ENCODE assay signal across 13 cellular contexts in genomic region chr14:95548328-95548929, GRCh38. TPM values are rescaled to one million over a fixed set of nuclear protein-coding genes. Genes with fewer than 3 reads are reported as not detected.
DNase-seq lines count a peak whose midpoint lies in the region; ATAC-seq, FAIRE-seq and TF ChIP-seq lines count a peak whose summit lies in the region.
"Had no signal": no experiment of that assay in that cellular context is flagged by ENCODE, and none has a peak within 500 bp of the region (broad histone marks: within the 10 kb centered on the region; RNA-seq: fewer than 3 reads in every experiment).

No MANE protein-coding gene starts in this region.

- no peak overlapping the region for H2AFZ ChIP-seq in IMR-90 (replicated peaks; ENCODE audit: low read length, poor library complexity)
- H2AFZ ChIP-seq in astrocyte (ENCODE audit: low read depth, low read length) = no peak overlapping the region

- ATAC-seq in IMR-90 (ENCODE audit: low read depth) = no peak
- no peak for ATAC-seq in gastrocnemius medialis
- no peak for ATAC-seq in HG03432 (IDR thresholded peaks at IDR 0.05; ENCODE audit: unreplicated experiment)
- ATAC-seq: GM12878 had no signal

- dilution Hi-C loops in IMR-90 (cut with HindIII; ENCODE audit: low sequenced_read_pairs, unreplicated experiment) = no loop called here

- no peaks in the 10 kb centered on the region for H3K27me3 ChIP-seq in IMR-90 (ENCODE audit: control insufficient read depth, insufficient read depth, low read length)
- no peaks in the 10 kb centered on the region for H3K27me3 ChIP-seq in astrocyte (ENCODE audit: insufficient read depth, low read length)
- no peaks in the 10 kb centered on the region for H3K27me3 ChIP-seq in gastrocnemius medialis
- no peaks in the 10 kb centered on the region for H3K27me3 ChIP-seq in WERI-Rb-1 (ENCODE audit: insufficient read depth, low read depth, severe bottlenecking)
- H3K27me3 ChIP-seq: BLaER1 treated with 17β-estradiol and CSF1 and Interleukin-3, amounts not matched to agents 10 nM and 100 nM had no signal

- no peak for DNase-seq in IMR-90
- DNase-seq in astrocyte (ENCODE audit: low read depth) = no peak
- DNase-seq in endothelial cell (ENCODE audit: low spot score) = no peak
- DNase-seq in gastrocnemius medialis = no peak
- DNase-seq in COLO829 (ENCODE audit: low spot score) = no peak
- DNase-seq in WERI-Rb-1 = no peak
- DNase-seq: Caco-2, DMS53, NCI-H526 had no signal

- no peak overlapping the region for H3K9ac ChIP-seq in IMR-90 (ENCODE audit: low read depth, low read length)
- no peak overlapping the region for H3K9ac ChIP-seq in astrocyte (ENCODE audit: low read length)
- H3K9ac ChIP-seq: BLaER1 treated with 17β-estradiol and CSF1 and Interleukin-3, amounts not matched to agents 10 nM and 100 nM had no signal

- H2BK120ac ChIP-seq in IMR-90 (ENCODE audit: low read depth, low read length) = peak overlapping the region; percentile 51

- H3K18ac ChIP-seq in IMR-90 (ENCODE audit: low read depth, low read length) = no peak overlapping the region

- H2BK20ac ChIP-seq in IMR-90 (ENCODE audit: low read depth, low read length) = peak overlapping the region; percentile 61; the same call in 1 of the 2 replicates

- TF ChIP-seq CTCF in IMR-90 (conservative IDR thresholded peaks at IDR 0.05; ENCODE audit: low read depth, low read length) = no peak
- TF ChIP-seq CTCF in astrocyte (IDR thresholded peaks at IDR 0.05; ENCODE audit: insufficient read depth, low read depth, low read length) = no peak
- TF ChIP-seq CTCF in endothelial cell (IDR thresholded peaks at IDR 0.05; ENCODE audit: unreplicated experiment) = no peak
- no peak for TF ChIP-seq CTCF in gastrocnemius medialis (IDR thresholded peaks at IDR 0.05 in 4 of 5, conservative IDR thresholded peaks at IDR 0.05 in 1 of 5)
- no peak for TF ChIP-seq CTCF in WERI-Rb-1 (IDR thresholded peaks at IDR 0.05; ENCODE audit: low read depth, low read length)

- H3K14ac ChIP-seq in IMR-90 (replicated peaks; ENCODE audit: low read depth, low read length) = peak overlapping the region; percentile 61; the same call in 1 of the 2 replicates

- peaks cover 14% of the 10 kb centered on the region for H3K9me1 ChIP-seq in IMR-90 (ENCODE audit: insufficient read depth, low read length)

- peaks cover 17 to 39% of the 10 kb centered on the region in 2 experiments for H3K79me1 ChIP-seq in IMR-90 (ENCODE audit: low read depth in 1 of 2, low read length in 2 of 2)

- H3K27me3 Mint-ChIP-seq in astrocyte (ENCODE audit: low read depth, unreplicated experiment) = no peaks in the 10 kb centered on the region
- peaks cover 6% of the 10 kb centered on the region for H3K27me3 Mint-ChIP-seq in endothelial cell (ENCODE audit: unreplicated experiment)

- no TSS peak for BruUV-seq in IMR-90 (replicated peaks; lab: Mats Ljungman, UMichigan)

- H3K79me2 ChIP-seq in astrocyte (ENCODE audit: insufficient read depth, low read length) = peaks cover 13% of the 10 kb centered on the region

- peak overlapping the region; percentile 52 for H2BK5ac ChIP-seq in IMR-90 (ENCODE audit: low read depth, low read length, poor library complexity, severe bottlenecking)

- H3K4me2 ChIP-seq in IMR-90 (ENCODE audit: low read depth, low read length) = no peak overlapping the region
- no peak overlapping the region for H3K4me2 ChIP-seq in astrocyte (ENCODE audit: low read length)

- H3K27ac Mint-ChIP-seq in astrocyte (ENCODE audit: unreplicated experiment) (peak overlapping the region; percentile 92), endothelial cell (ENCODE audit: unreplicated experiment) (peak overlapping the region; percentile 34)

- 0 out of 2 replicates have a peak overlapping the region, but pooled peaks have one; percentile 32 for H3K4ac ChIP-seq in IMR-90 (ENCODE audit: low read depth, low read length)

- H3K9me3 Mint-ChIP-seq in astrocyte (ENCODE audit: unreplicated experiment) (peaks cover 4% of the 10 kb centered on the region), endothelial cell (ENCODE audit: unreplicated experiment) (no peaks in the 10 kb centered on the region)

- H4K20me1 ChIP-seq in IMR-90 (ENCODE audit: insufficient read depth, low read length) (peaks cover 4% of the 10 kb centered on the region; the same call in 1 of the 2 replicates), astrocyte (ENCODE audit: insufficient read depth, low read length) (no peaks in the 10 kb centered on the region)

- TF ChIP-seq RAD21 in IMR-90 (IDR thresholded peaks at IDR 0.05; ENCODE audit: low read length) = no peak

- H2AK5ac ChIP-seq in IMR-90 (ENCODE audit: low read depth, low read length) = no peak overlapping the region; the same call in 1 of the 2 replicates

- H3K4me1 ChIP-seq in IMR-90 (ENCODE audit: control insufficient read depth, insufficient read depth, low read length) (peaks cover 13% of the 10 kb centered on the region), astrocyte (ENCODE audit: insufficient read depth, low read length) (peaks cover 15% of the 10 kb centered on the region), gastrocnemius medialis (peaks cover 22 to 24% of the 10 kb centered on the region in 2 donors)
- H3K4me1 ChIP-seq: Caco-2 had no signal

- in situ Hi-C loops in IMR-90 (cut with MboI; ENCODE audit: low sequenced_read_pairs) = loop anchor here (10.0 to 25.0 kb wide), 2 partner anchors 546 to 714 kb away; partner anchors contain the start of gene BDKRB1
- in situ Hi-C loops in gastrocnemius medialis (cut with MboI; ENCODE audit: low sequenced_read_pairs in 4 of 4) = loop anchor here in 2 of 4 donors (25.0 kb wide), 2 partner anchors 386 to 411 kb away; partner anchors contain the start of gene DICER1 (in 1 of the 2)

- H3K36me3 Mint-ChIP-seq in astrocyte (ENCODE audit: low read depth, unreplicated experiment) = peaks cover 4% of the 10 kb centered on the region
- peaks cover 7% of the 10 kb centered on the region for H3K36me3 Mint-ChIP-seq in endothelial cell (ENCODE audit: low read depth, unreplicated experiment)

- H3K36me3 ChIP-seq in IMR-90 (ENCODE audit: control insufficient read depth, insufficient read depth, low read length) (peaks cover 4% of the 10 kb centered on the region; the same call in 1 of the 2 replicates), astrocyte (ENCODE audit: insufficient read depth, low read length) (no peaks in the 10 kb centered on the region), gastrocnemius medialis (no peaks in the 10 kb centered on the region), WERI-Rb-1 (peaks cover 7% of the 10 kb centered on the region)

- H3K4me3 ChIP-seq in IMR-90 (ENCODE audit: insufficient read depth, low read depth, low read length) = no peak overlapping the region
- H3K4me3 ChIP-seq in astrocyte (ENCODE audit: insufficient read depth, low read depth, low read length) = no peak overlapping the region
- H3K4me3 ChIP-seq in gastrocnemius medialis = no peak overlapping the region
- no peak overlapping the region for H3K4me3 ChIP-seq in WERI-Rb-1 (ENCODE audit: low read depth, low read length)
- H3K4me3 ChIP-seq: BLaER1 treated with 17β-estradiol and CSF1 and Interleukin-3, amounts not matched to agents 10 nM and 100 nM; GM12878 had no signal

- H2AK9ac ChIP-seq in IMR-90 (replicated peaks; ENCODE audit: low read depth, low read length, poor library complexity) = no peak overlapping the region

- CTCF ChIA-PET in IMR-90 (lab: Yijun Ruan, JAX) = interaction anchor here (1.0 to 1.2 kb wide), 3 partner anchors 11 to 15 kb away, joined by 3 read pairs; no protein-coding TSS in a partner anchor

- no peak overlapping the region for H3K56ac ChIP-seq in IMR-90 (ENCODE audit: extremely low read depth, insufficient read depth, low read length)

- no peak for TF ChIP-seq POLR2A in IMR-90 (IDR thresholded peaks at IDR 0.05; ENCODE audit: low read depth, low read length)
- no peak for TF ChIP-seq POLR2A in gastrocnemius medialis (IDR thresholded peaks at IDR 0.05)

- FAIRE-seq in astrocyte (lab: Jason Lieb, UNC) = no peak
- FAIRE-seq: GM12878, GM19239 had no signal

- H4K5ac ChIP-seq in IMR-90 (ENCODE audit: low read depth, low read length) = no peak overlapping the region

- H2BK15ac ChIP-seq in IMR-90 (ENCODE audit: low read depth, low read length) = no peak overlapping the region; the same call in 2 of the 3 replicates

- H3K4me1 Mint-ChIP-seq in astrocyte (ENCODE audit: low read depth, unreplicated experiment) (peaks cover 44% of the 10 kb centered on the region), endothelial cell (ENCODE audit: unreplicated experiment) (peaks cover 6% of the 10 kb centered on the region)

- no peak overlapping the region for H4K8ac ChIP-seq in IMR-90 (ENCODE audit: low read depth in 2 of 2, low read length in 2 of 2)

- no peak overlapping the region for H3K23ac ChIP-seq in IMR-90 (ENCODE audit: low read depth, low read length)

- intact Hi-C loops in IMR-90 (cut with micrococcal nuclease) = no loop called here
- intact Hi-C loops in gastrocnemius medialis (cut with DNase I; ENCODE audit: low total_unique reads) = no loop called here

- no peak overlapping the region for H3K27ac ChIP-seq in IMR-90 (ENCODE audit: insufficient read depth, low read length)
- H3K27ac ChIP-seq in astrocyte (ENCODE audit: low read depth, low read length) = no peak overlapping the region
- H3K27ac ChIP-seq in gastrocnemius medialis = peak overlapping the region in 3 of 4 donors; percentile 15 to 26 (median 21)
- no peak overlapping the region for H3K27ac ChIP-seq in WERI-Rb-1

- WGBS in IMR-90 (ENCODE audit: extremely low coverage in 2 of 2, insufficient read length in 1 of 2), 2 experiments = no CpG with 5 or more reads among the region's 9 CpGs

- peaks cover 5% of the 10 kb centered on the region for H3K9me3 ChIP-seq in IMR-90 (ENCODE audit: control insufficient read depth, insufficient read depth, low read length)
- no peaks in the 10 kb centered on the region for H3K9me3 ChIP-seq in astrocyte (ENCODE audit: insufficient read depth, low read depth, low read length)
- no peaks in the 10 kb centered on the region for H3K9me3 ChIP-seq in gastrocnemius medialis
- no peaks in the 10 kb centered on the region for H3K9me3 ChIP-seq in WERI-Rb-1 (ENCODE audit: severe bottlenecking)
- H3K9me3 ChIP-seq: BLaER1 treated with 17β-estradiol and CSF1 and Interleukin-3, amounts not matched to agents 10 nM and 100 nM; Caco-2 had no signal

- no peak overlapping the region; the same call in 1 of the 2 replicates for H4K91ac ChIP-seq in IMR-90 (ENCODE audit: insufficient read depth, low read depth, low read length)

- no peak overlapping the region for H3K4me3 Mint-ChIP-seq in astrocyte (ENCODE audit: unreplicated experiment)
- H3K4me3 Mint-ChIP-seq in endothelial cell (ENCODE audit: unreplicated experiment) = no peak overlapping the region

- POLR2A ChIA-PET in IMR-90 (lab: Charles Lee; ENCODE audit: unreplicated experiment) = no interaction called here

RNA-seq across cellular contexts. Expression of gene GLRX5, which starts 13.6 kb away (rescaled TPM):
- total RNA-seq in IMR-90 (2012; rRNA removed) (32.4 and 59.2 TPM in 2 replicates), astrocyte (50.1 and 50.5 TPM in 2 replicates), endothelial cell (ENCODE audit: unreplicated experiment) (40.3 TPM), gastrocnemius medialis (10 to 100 TPM; 28.0 to 83.2 (median 74.0) TPM)
- 31.7 and 40.4 TPM in 2 replicates for polyA plus RNA-seq in IMR-90 (2012; rRNA removed)
- 13.3 and 15.9 TPM in 2 replicates for polyA plus RNA-seq in IMR-90 (2012; cell fraction: cytosol; rRNA removed)
- polyA plus RNA-seq in IMR-90 (2012; cell fraction: nucleus; rRNA removed; ENCODE audit: low replicate concordance) = 5.0 and 14.4 TPM in 2 replicates

RNA-seq across cellular contexts. Expression of gene SYNE3, which starts 32.0 kb away (rescaled TPM):
- 5.0 TPM in 2 replicates for total RNA-seq in IMR-90 (2012; rRNA removed)
- polyA plus RNA-seq in IMR-90 (2012; rRNA removed) = 2.9 and 3.1 TPM in 2 replicates
- polyA plus RNA-seq in IMR-90 (2012; cell fraction: cytosol; rRNA removed) = 1.9 and 2.6 TPM in 2 replicates
- polyA plus RNA-seq in IMR-90 (2012; cell fraction: nucleus; rRNA removed; ENCODE audit: low replicate concordance) = 6.1 and 7.9 TPM in 2 replicates
- 2.5 TPM in 2 replicates for total RNA-seq in astrocyte
- total RNA-seq in endothelial cell (ENCODE audit: unreplicated experiment) = 0.62 TPM
- total RNA-seq in gastrocnemius medialis = 1 to 10 TPM; 4.7 to 7.1 (median 5.1) TPM

Comparison
In these comparisons a context has a peak if more than half of its experiments do, and no peak if none do; other contexts are left out.
1. H3K27ac ChIP-seq: peak in gastrocnemius medialis (3 of 4); none in IMR-90 (single experiment), astrocyte (single experiment) and WERI-Rb-1 (single experiment).